ENCODE assay signal across 1 cellular context in the genomic region with DNA sequence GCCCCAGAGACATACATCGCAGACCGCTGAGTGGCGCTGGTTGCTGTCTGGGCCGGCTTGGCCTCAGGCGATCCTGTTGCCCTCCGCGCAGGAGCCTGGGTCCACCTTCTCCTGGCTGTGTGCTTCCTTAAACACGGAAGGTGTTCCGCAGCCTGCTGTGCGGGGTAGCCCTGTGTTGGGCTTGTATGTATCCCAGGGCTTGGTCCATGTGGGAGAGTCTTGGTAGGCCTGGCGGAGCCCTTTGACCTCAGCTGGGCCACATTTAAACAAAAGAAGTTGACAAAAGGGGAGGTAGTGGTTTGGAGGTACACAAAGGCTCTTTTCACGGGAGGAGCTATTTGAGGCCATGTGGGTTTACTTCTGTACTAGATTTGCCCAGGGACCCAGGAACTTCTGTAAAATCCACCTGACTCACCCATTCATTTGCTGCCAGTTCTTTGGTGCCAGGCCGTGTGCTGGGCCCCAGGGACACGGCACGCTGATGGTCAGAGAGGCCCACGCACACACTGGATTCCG.
TF ChIP-seq lines count a peak whose summit lies in the region.

No MANE protein-coding gene starts in this region.

TF ChIP-seq in HepG2, 621 proteins besides CTCF, POLR2A, EP300 and RAD21 (continued from another document and continues in another):
- TF ChIP-seq, protein P1, sequence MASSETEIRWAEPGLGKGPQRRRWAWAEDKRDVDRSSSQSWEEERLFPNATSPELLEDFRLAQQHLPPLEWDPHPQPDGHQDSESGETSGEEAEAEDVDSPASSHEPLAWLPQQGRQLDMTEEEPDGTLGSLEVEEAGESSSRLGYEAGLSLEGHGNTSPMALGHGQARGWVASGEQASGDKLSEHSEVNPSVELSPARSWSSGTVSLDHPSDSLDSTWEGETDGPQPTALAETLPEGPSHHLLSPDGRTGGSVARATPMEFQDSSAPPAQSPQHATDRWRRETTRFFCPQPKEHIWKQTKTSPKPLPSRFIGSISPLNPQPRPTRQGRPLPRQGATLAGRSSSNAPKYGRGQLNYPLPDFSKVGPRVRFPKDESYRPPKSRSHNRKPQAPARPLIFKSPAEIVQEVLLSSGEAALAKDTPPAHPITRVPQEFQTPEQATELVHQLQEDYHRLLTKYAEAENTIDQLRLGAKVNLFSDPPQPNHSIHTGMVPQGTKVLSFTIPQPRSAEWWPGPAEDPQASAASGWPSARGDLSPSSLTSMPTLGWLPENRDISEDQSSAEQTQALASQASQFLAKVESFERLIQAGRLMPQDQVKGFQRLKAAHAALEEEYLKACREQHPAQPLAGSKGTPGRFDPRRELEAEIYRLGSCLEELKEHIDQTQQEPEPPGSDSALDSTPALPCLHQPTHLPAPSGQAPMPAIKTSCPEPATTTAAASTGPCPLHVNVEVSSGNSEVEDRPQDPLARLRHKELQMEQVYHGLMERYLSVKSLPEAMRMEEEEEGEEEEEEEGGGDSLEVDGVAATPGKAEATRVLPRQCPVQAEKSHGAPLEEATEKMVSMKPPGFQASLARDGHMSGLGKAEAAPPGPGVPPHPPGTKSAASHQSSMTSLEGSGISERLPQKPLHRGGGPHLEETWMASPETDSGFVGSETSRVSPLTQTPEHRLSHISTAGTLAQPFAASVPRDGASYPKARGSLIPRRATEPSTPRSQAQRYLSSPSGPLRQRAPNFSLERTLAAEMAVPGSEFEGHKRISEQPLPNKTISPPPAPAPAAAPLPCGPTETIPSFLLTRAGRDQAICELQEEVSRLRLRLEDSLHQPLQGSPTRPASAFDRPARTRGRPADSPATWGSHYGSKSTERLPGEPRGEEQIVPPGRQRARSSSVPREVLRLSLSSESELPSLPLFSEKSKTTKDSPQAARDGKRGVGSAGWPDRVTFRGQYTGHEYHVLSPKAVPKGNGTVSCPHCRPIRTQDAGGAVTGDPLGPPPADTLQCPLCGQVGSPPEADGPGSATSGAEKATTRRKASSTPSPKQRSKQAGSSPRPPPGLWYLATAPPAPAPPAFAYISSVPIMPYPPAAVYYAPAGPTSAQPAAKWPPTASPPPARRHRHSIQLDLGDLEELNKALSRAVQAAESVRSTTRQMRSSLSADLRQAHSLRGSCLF (CRISPR knock-in tag; IDR thresholded peaks at IDR 0.05; ENCODE audit: borderline replicate concordance): no peak
- TF ChIP-seq HNRNPLL (IDR thresholded peaks at IDR 0.05; ENCODE audit: low read depth, low read length, poor library complexity, severe bottlenecking) (peak; percentile 45), TERF1 (CRISPR knock-in tag; IDR thresholded peaks at IDR 0.05) (no peak), HIC2 (CRISPR knock-in tag; IDR thresholded peaks at IDR 0.05; ENCODE audit: low read depth) (peak; percentile 92), DMAP1 (CRISPR knock-in tag; IDR thresholded peaks at IDR 0.05) (peak; percentile 61; the same call in 1 of the 2 replicates), MTF1 (CRISPR knock-in tag; IDR thresholded peaks at IDR 0.05) (no peak), ZNF556 (CRISPR knock-in tag; IDR thresholded peaks at IDR 0.05; ENCODE audit: borderline replicate concordance) (peak; percentile 73; the same call in 1 of the 2 replicates), EZH2 (conservative IDR thresholded peaks at IDR 0.05; ENCODE audit: low read depth, low read length) (no peak), ZNF788 (CRISPR knock-in tag; IDR thresholded peaks at IDR 0.05; ENCODE audit: borderline replicate concordance) (peak; percentile 79; the same call in 1 of the 2 replicates), FOXA1 (IDR thresholded peaks at IDR 0.05) (no peak), FOXA1 (CRISPR knock-in tag; IDR thresholded peaks at IDR 0.05) (peak; percentile 91), SMAD9 (CRISPR knock-in tag; IDR thresholded peaks at IDR 0.05) (no peak), PBX3 (CRISPR knock-in tag; IDR thresholded peaks at IDR 0.05; ENCODE audit: borderline replicate concordance) (no peak), PITX1 (CRISPR knock-in tag; IDR thresholded peaks at IDR 0.05) (peak; percentile 78), SRSF1 (optimal IDR thresholded peaks at IDR 0.05; ENCODE audit: low read depth, low read length) (no peak), ZNF747 (CRISPR knock-in tag; IDR thresholded peaks at IDR 0.05; ENCODE audit: borderline replicate concordance) (no peak), TCF7L2 (IDR thresholded peaks at IDR 0.05; ENCODE audit: low read depth, low read length) (no peak), TEAD3 (CRISPR knock-in tag; optimal IDR thresholded peaks at IDR 0.05; ENCODE audit: borderline replicate concordance) (peak; percentile 64), TBX2 (CRISPR knock-in tag; IDR thresholded peaks at IDR 0.05; ENCODE audit: borderline replicate concordance) (peak; percentile 50), ZNF501 (CRISPR knock-in tag; IDR thresholded peaks at IDR 0.05) (peak; percentile 68; the same call in 1 of the 2 replicates), SRF (IDR thresholded peaks at IDR 0.05; ENCODE audit: low read depth, low read length) (no peak), ATF3 (CRISPR knock-in tag; IDR thresholded peaks at IDR 0.05) (no peak), ZNF460 (CRISPR knock-in tag; IDR thresholded peaks at IDR 0.05; ENCODE audit: borderline replicate concordance) (no peak), UBTF (CRISPR knock-in tag; IDR thresholded peaks at IDR 0.05) (peak; percentile 88), ZBTB7A (CRISPR knock-in tag; IDR thresholded peaks at IDR 0.05) (no peak), KAT8 (CRISPR knock-in tag; IDR thresholded peaks at IDR 0.05) (0 out of 2 replicates have a peak, but pooled peaks have one; percentile 67), PAF1 (CRISPR knock-in tag; IDR thresholded peaks at IDR 0.05) (no peak), NONO (IDR thresholded peaks at IDR 0.05) (no peak), NONO (CRISPR knock-in tag; conservative IDR thresholded peaks at IDR 0.05) (0 out of 2 replicates have a peak, but pooled peaks have one; percentile 43), MTA1 (CRISPR knock-in tag; IDR thresholded peaks at IDR 0.05; ENCODE audit: borderline replicate concordance) (peak; percentile 89; the same call in 1 of the 2 replicates), FOXP1 (IDR thresholded peaks at IDR 0.05) (no peak), FOXP1 (CRISPR knock-in tag; IDR thresholded peaks at IDR 0.05) (peak; percentile 85), ZNF510 (CRISPR knock-in tag; IDR thresholded peaks at IDR 0.05; ENCODE audit: low read depth) (no peak), ZNF530 (CRISPR knock-in tag; IDR thresholded peaks at IDR 0.05; ENCODE audit: low read depth) (no peak)
- TF ChIP-seq, protein P2, sequence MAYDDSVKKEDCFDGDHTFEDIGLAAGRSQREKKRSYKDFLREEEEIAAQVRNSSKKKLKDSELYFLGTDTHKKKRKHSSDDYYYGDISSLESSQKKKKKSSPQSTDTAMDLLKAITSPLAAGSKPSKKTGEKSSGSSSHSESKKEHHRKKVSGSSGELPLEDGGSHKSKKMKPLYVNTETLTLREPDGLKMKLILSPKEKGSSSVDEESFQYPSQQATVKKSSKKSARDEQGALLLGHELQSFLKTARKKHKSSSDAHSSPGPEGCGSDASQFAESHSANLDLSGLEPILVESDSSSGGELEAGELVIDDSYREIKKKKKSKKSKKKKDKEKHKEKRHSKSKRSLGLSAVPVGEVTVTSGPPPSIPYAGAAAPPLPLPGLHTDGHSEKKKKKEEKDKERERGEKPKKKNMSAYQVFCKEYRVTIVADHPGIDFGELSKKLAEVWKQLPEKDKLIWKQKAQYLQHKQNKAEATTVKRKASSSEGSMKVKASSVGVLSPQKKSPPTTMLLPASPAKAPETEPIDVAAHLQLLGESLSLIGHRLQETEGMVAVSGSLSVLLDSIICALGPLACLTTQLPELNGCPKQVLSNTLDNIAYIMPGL (CRISPR knock-in tag; IDR thresholded peaks at IDR 0.05; ENCODE audit: borderline replicate concordance in 1 of 2, low read depth in 1 of 2): peak; percentile 48 to 63; a peak in 1 of 4 replicates
- TF ChIP-seq, protein P3, sequence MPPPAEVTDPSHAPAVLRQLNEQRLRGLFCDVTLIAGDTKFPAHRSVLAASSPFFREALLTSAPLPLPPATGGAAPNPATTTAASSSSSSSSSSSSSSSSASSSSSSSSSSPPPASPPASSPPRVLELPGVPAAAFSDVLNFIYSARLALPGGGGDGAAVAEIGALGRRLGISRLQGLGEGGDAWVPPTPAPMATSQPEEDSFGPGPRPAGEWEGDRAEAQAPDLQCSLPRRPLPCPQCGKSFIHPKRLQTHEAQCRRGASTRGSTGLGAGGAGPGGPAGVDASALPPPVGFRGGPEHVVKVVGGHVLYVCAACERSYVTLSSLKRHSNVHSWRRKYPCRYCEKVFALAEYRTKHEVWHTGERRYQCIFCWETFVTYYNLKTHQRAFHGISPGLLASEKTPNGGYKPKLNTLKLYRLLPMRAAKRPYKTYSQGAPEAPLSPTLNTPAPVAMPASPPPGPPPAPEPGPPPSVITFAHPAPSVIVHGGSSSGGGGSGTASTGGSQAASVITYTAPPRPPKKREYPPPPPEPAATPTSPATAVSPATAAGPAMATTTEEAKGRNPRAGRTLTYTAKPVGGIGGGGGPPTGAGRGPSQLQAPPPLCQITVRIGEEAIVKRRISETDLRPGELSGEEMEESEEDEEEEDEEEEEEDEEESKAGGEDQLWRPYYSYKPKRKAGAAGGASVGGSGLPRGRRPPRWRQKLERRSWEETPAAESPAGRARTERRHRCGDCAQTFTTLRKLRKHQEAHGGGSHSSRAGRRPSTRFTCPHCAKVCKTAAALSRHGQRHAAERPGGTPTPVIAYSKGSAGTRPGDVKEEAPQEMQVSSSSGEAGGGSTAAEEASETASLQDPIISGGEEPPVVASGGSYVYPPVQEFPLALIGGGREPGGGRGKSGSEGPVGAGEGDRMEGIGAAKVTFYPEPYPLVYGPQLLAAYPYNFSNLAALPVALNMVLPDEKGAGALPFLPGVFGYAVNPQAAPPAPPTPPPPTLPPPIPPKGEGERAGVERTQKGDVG (CRISPR knock-in tag; IDR thresholded peaks at IDR 0.05; ENCODE audit: borderline replicate concordance): 0 out of 2 replicates have a peak, but pooled peaks have one; percentile 32
- TF ChIP-seq, protein P4, sequence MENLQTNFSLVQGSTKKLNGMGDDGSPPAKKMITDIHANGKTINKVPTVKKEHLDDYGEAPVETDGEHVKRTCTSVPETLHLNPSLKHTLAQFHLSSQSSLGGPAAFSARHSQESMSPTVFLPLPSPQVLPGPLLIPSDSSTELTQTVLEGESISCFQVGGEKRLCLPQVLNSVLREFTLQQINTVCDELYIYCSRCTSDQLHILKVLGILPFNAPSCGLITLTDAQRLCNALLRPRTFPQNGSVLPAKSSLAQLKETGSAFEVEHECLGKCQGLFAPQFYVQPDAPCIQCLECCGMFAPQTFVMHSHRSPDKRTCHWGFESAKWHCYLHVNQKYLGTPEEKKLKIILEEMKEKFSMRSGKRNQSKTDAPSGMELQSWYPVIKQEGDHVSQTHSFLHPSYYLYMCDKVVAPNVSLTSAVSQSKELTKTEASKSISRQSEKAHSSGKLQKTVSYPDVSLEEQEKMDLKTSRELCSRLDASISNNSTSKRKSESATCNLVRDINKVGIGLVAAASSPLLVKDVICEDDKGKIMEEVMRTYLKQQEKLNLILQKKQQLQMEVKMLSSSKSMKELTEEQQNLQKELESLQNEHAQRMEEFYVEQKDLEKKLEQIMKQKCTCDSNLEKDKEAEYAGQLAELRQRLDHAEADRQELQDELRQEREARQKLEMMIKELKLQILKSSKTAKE (CRISPR knock-in tag; IDR thresholded peaks at IDR 0.05; ENCODE audit: borderline replicate concordance): peak; percentile 78; the same call in 1 of the 2 replicates
- TF ChIP-seq, protein P5, sequence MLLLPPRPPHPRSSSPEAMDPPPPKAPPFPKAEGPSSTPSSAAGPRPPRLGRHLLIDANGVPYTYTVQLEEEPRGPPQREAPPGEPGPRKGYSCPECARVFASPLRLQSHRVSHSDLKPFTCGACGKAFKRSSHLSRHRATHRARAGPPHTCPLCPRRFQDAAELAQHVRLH (CRISPR knock-in tag; IDR thresholded peaks at IDR 0.05; ENCODE audit: borderline replicate concordance, low read depth): peak; percentile 28; the same call in 1 of the 2 replicates
